In genomic region chr14:77302926-77303325, GRCh38 we compare ENCODE assay signal across 10 cellular contexts. TPM values are rescaled to one million over a fixed set of nuclear protein-coding genes. Genes with fewer than 3 reads are reported as not detected.
DNase-seq lines count a peak whose midpoint lies in the region; ATAC-seq and TF ChIP-seq lines count a peak whose summit lies in the region.
"Had no signal": no experiment of that assay in that cellular context is flagged by ENCODE, and none has a peak within 500 bp of the region (broad histone marks: within the 10 kb centered on the region; RNA-seq: fewer than 3 reads in every experiment).

No MANE protein-coding gene starts in this region.

- no peak for ATAC-seq in HG03565 (IDR thresholded peaks at IDR 0.05; ENCODE audit: unreplicated experiment)

- H3K36me3 ChIP-seq in hepatocyte (replicated peaks; ENCODE audit: insufficient read depth, low read depth) (no peaks in the 10 kb centered on the region), uterus (no peaks in the 10 kb centered on the region)
- H3K36me3 ChIP-seq: neutrophil had no signal

- CTCF ChIA-PET in activated naive CD4-positive, alpha-beta T cell treated with anti-CD3 and anti-CD28 coated beads for 36 hours (lab: Charles Lee) = interaction anchor here (0.7 to 11.4 kb wide), 5 partner anchors 13 to 248 kb away, joined by 3 to 124 read pairs (median 3); no protein-coding TSS in a partner anchor
- CTCF ChIA-PET in activated CD4-positive, alpha-beta memory T cell treated with anti-CD3 and anti-CD28 coated beads for 36 hours (lab: Charles Lee) = interaction anchor here (0.7 to 11.4 kb wide), 6 partner anchors 11 to 248 kb away, joined by 3 to 321 read pairs (median 6); partner anchors contain the start of genes SAMD15 and TMED8

- H3K79me2 ChIP-seq in hepatocyte = no peaks in the 10 kb centered on the region

- no peaks in the 10 kb centered on the region for H4K20me1 ChIP-seq in hepatocyte (ENCODE audit: insufficient read depth, poor library complexity, severe bottlenecking)

- H3K27ac Mint-ChIP-seq in activated naive CD4-positive, alpha-beta T cell treated with anti-CD3 and anti-CD28 coated beads for 36 hours = peak overlapping the region; percentile 63
- H3K27ac Mint-ChIP-seq in activated CD4-positive, alpha-beta memory T cell treated with anti-CD3 and anti-CD28 coated beads for 36 hours = peak overlapping the region; percentile 84

- intact Hi-C loops in activated naive CD4-positive, alpha-beta T cell treated with anti-CD3 and anti-CD28 coated beads for 36 hours (cut with micrococcal nuclease) = loop anchor here (1.0 to 5.0 kb wide), 5 partner anchors 18 to 404 kb away; partner anchors contain the start of genes ALKBH1, GSTZ1, SAMD15 and SLIRP
- intact Hi-C loops in activated CD4-positive, alpha-beta memory T cell treated with anti-CD3 and anti-CD28 coated beads for 36 hours (cut with micrococcal nuclease) = loop anchor here (1.0 to 5.0 kb wide), 7 partner anchors 13 to 346 kb away; partner anchors contain the start of genes GSTZ1 and VIPAS39
- intact Hi-C loops in uterus (cut with DNase I; ENCODE audit: low total_unique reads) = no loop called here

- peaks cover 6% of the 10 kb centered on the region for H3K36me3 Mint-ChIP-seq in activated naive CD4-positive, alpha-beta T cell treated with anti-CD3 and anti-CD28 coated beads for 36 hours (ENCODE audit: low read depth)
- H3K36me3 Mint-ChIP-seq in activated CD4-positive, alpha-beta memory T cell treated with anti-CD3 and anti-CD28 coated beads for 36 hours = peaks cover under 1% of the 10 kb centered on the region

- no peak overlapping the region for H2AFZ ChIP-seq in hepatocyte

- TF ChIP-seq POLR2A in uterus (IDR thresholded peaks at IDR 0.05) = no peak

- H3K4me2 ChIP-seq in hepatocyte = peak overlapping the region; percentile 9

- H3K27me3 ChIP-seq in hepatocyte = no peaks in the 10 kb centered on the region
- H3K27me3 ChIP-seq in uterus = no peaks in the 10 kb centered on the region
- H3K27me3 ChIP-seq: neutrophil had no signal

- 81% methylated on average over 5 of the region's 5 CpGs for WGBS in hepatocyte (ENCODE audit: low lambda C conversion rate, missing lambda C conversion rate)

- DNase-seq in activated naive CD4-positive, alpha-beta T cell treated with anti-CD3 and anti-CD28 coated beads for 36 hours = peak; percentile 71
- no peak for DNase-seq in activated naive CD4-positive, alpha-beta T cell treated with anti-CD3 and anti-CD28 coated beads, Interleukin-2, amount 50 U/mL, for 16 hours
- DNase-seq in activated CD4-positive, alpha-beta memory T cell treated with anti-CD3 and anti-CD28 coated beads for 36 hours = peak; percentile 83
- DNase-seq in hepatocyte (ENCODE audit: low spot score) (peak; percentile 76), uterus (no peak), NCI-H526 (lab: John Stamatoyannopoulos, UW) (no peak), NCI-H2029 treated with DMSO at 0.1 percent for 48 hours (lab: John Stamatoyannopoulos, UW) (no peak)
- DNase-seq: DND-41 had no signal

- no peaks in the 10 kb centered on the region for H3K27me3 Mint-ChIP-seq in activated naive CD4-positive, alpha-beta T cell treated with anti-CD3 and anti-CD28 coated beads for 36 hours (ENCODE audit: low read depth)
- no peaks in the 10 kb centered on the region for H3K27me3 Mint-ChIP-seq in activated CD4-positive, alpha-beta memory T cell treated with anti-CD3 and anti-CD28 coated beads for 36 hours

- H3K9me3 Mint-ChIP-seq in activated naive CD4-positive, alpha-beta T cell treated with anti-CD3 and anti-CD28 coated beads for 36 hours = no peaks in the 10 kb centered on the region
- no peaks in the 10 kb centered on the region for H3K9me3 Mint-ChIP-seq in activated CD4-positive, alpha-beta memory T cell treated with anti-CD3 and anti-CD28 coated beads for 36 hours

- H3K27ac ChIP-seq in hepatocyte (peak overlapping the region; percentile 91), uterus (peak overlapping the region; percentile 35 to 88)
- H3K27ac ChIP-seq: neutrophil had no signal

- H3K9me3 ChIP-seq in hepatocyte (ENCODE audit: low read depth) (no peaks in the 10 kb centered on the region), uterus (no peaks in the 10 kb centered on the region)
- H3K9me3 ChIP-seq: neutrophil had no signal

- H3K4me1 ChIP-seq in hepatocyte (ENCODE audit: insufficient read depth) = peaks cover 28% of the 10 kb centered on the region
- H3K4me1 ChIP-seq in uterus = peaks cover 0 to 6% of the 10 kb centered on the region in 2 donors

- no peak for TF ChIP-seq CTCF in hepatocyte (IDR thresholded peaks at IDR 0.05; ENCODE audit: poor library complexity)
- no peak for TF ChIP-seq CTCF in uterus (IDR thresholded peaks at IDR 0.05)

- peaks cover 13% of the 10 kb centered on the region for H3K4me1 Mint-ChIP-seq in activated naive CD4-positive, alpha-beta T cell treated with anti-CD3 and anti-CD28 coated beads for 36 hours (ENCODE audit: low read depth)
- H3K4me1 Mint-ChIP-seq in activated CD4-positive, alpha-beta memory T cell treated with anti-CD3 and anti-CD28 coated beads for 36 hours (ENCODE audit: low read depth) = peaks cover 31% of the 10 kb centered on the region

- H3K4me3 ChIP-seq in hepatocyte = no peak overlapping the region
- no peak overlapping the region for H3K4me3 ChIP-seq in uterus

- no peaks in the 10 kb centered on the region for H3K9me2 ChIP-seq in hepatocyte (replicated peaks; ENCODE audit: insufficient read depth)

- POLR2A ChIA-PET in activated CD4-positive, alpha-beta memory T cell treated with anti-CD3 and anti-CD28 coated beads for 36 hours (lab: Charles Lee) = interaction anchor here (1.2 to 4.2 kb wide), 4 partner anchors 13 to 155 kb away, joined by 3 to 30 read pairs (median 10); partner anchors contain the start of genes AHSA1, GSTZ1, POMT2 and SAMD15

- no peak overlapping the region for H3K4me3 Mint-ChIP-seq in activated naive CD4-positive, alpha-beta T cell treated with anti-CD3 and anti-CD28 coated beads for 36 hours
- H3K4me3 Mint-ChIP-seq in activated CD4-positive, alpha-beta memory T cell treated with anti-CD3 and anti-CD28 coated beads for 36 hours = no peak overlapping the region

RNA-seq across cellular contexts. Expression of gene POMT2, which starts 17.8 kb away (rescaled TPM):
- 10 to 100 TPM; 11.3 to 14.5 TPM for total RNA-seq in activated naive CD4-positive, alpha-beta T cell treated with anti-CD3 and anti-CD28 coated beads for 36 hours
- total RNA-seq in activated CD4-positive, alpha-beta memory T cell treated with anti-CD3 and anti-CD28 coated beads for 36 hours = 10 to 100 TPM; 12.9 to 13.1 TPM
- total RNA-seq in hepatocyte (13.7 and 21.1 TPM in 2 replicates), uterus (10 to 100 TPM in 3 of 4 donors, 1 to 10 TPM in 1; 2.1 to 72.2 (median 27.9) TPM)
- polyA plus RNA-seq in hepatocyte = 28.7 and 39.3 TPM in 2 replicates

RNA-seq across cellular contexts. Expression of gene GSTZ1, which starts 17.9 kb away (rescaled TPM):
- 10 to 100 TPM; 26.9 TPM for total RNA-seq in activated naive CD4-positive, alpha-beta T cell treated with anti-CD3 and anti-CD28 coated beads for 36 hours
- total RNA-seq in activated CD4-positive, alpha-beta memory T cell treated with anti-CD3 and anti-CD28 coated beads for 36 hours = 10 to 100 TPM; 23.1 to 24.4 TPM
- total RNA-seq in hepatocyte = 34.7 and 37.6 TPM in 2 replicates
- 23.5 and 23.9 TPM in 2 replicates for polyA plus RNA-seq in hepatocyte
- total RNA-seq in uterus = 10 to 100 TPM in 2 of 4 donors, 1 to 10 TPM in 2; 1.8 to 24.4 (median 8.4) TPM

RNA-seq across cellular contexts. Expression of gene NGB, which starts 31.9 kb away (rescaled TPM):
- not detected for total RNA-seq in activated naive CD4-positive, alpha-beta T cell treated with anti-CD3 and anti-CD28 coated beads for 36 hours
- not detected for total RNA-seq in activated CD4-positive, alpha-beta memory T cell treated with anti-CD3 and anti-CD28 coated beads for 36 hours
- total RNA-seq in hepatocyte (not detected in 2 replicates), uterus (not detected)
- not detected in 2 replicates for polyA plus RNA-seq in hepatocyte

Comparison
In these comparisons a context has a peak if more than half of its experiments do, and no peak if none do; other contexts are left out.
1. DNase-seq: peak in activated naive CD4-positive, alpha-beta T cell treated with anti-CD3 and anti-CD28 coated beads for 36 hours (single experiment), activated CD4-positive, alpha-beta memory T cell treated with anti-CD3 and anti-CD28 coated beads for 36 hours (single experiment) and hepatocyte (single experiment); none in activated naive CD4-positive, alpha-beta T cell treated with anti-CD3 and anti-CD28 coated beads, Interleukin-2, amount 50 U/mL, for 16 hours (single experiment), uterus (0 of 2), NCI-H526 (0 of 2) and NCI-H2029 treated with DMSO at 0.1 percent for 48 hours (single experiment).